ENCODE assay signal across 21 cellular contexts in genomic region chr17:63533433-63534077, GRCh38. TPM values are rescaled to one million over a fixed set of nuclear protein-coding genes. Genes with fewer than 3 reads are reported as not detected.
"Had no signal": no experiment of that assay in that cellular context is flagged by ENCODE, and none has a peak within 500 bp of the region (broad histone marks: within the 10 kb centered on the region; RNA-seq: fewer than 3 reads in every experiment).

No MANE protein-coding gene starts in this region.

- H3K9me3 ChIP-seq: ascending aorta, breast epithelium, ovary, right lobe of liver, suprapubic skin had no signal

- ATAC-seq: activated naive CD8-positive, alpha-beta T cell treated with anti-CD3 and anti-CD28 coated beads, Interleukin-2, amount 50 U/mL, for 24 hours; foreskin keratinocyte; right lobe of liver had no signal

- H3K4me1 ChIP-seq: foreskin keratinocyte, right lobe of liver had no signal

- DNase-seq: activated CD4-positive, CD25-positive, alpha-beta regulatory T cell treated with anti-CD3 and anti-CD28 coated beads, Interleukin-2, amount 50 U/mL, for 72 hours; activated naive CD4-positive, alpha-beta T cell; activated naive CD8-positive, alpha-beta T cell treated with anti-CD3 and anti-CD28 coated beads, Interleukin-2, amount 50 U/mL, for 24 hours; activated T-cell treated with anti-CD3 and anti-CD28 coated beads for 4 hours; cerebellar nuclear complex; effector memory CD4-positive, alpha-beta T cell; foreskin keratinocyte; glutamatergic neuron; immature natural killer cell; nephron progenitor cell; ovary; trophoblast cell had no signal

- H3K36me3 ChIP-seq: ascending aorta, breast epithelium, ovary, right lobe of liver, suprapubic skin had no signal

- H3K27ac ChIP-seq: ascending aorta, breast epithelium, foreskin keratinocyte, ovary, right lobe of liver, suprapubic skin had no signal

- H3K27me3 ChIP-seq: ovary had no signal

- H3K4me3 ChIP-seq: ascending aorta, breast epithelium, ovary, right lobe of liver, smooth muscle cell, suprapubic skin had no signal

RNA-seq across cellular contexts. Expression of gene KCNH6, which starts 10.4 kb away (rescaled TPM):
- total RNA-seq: activated CD8-positive, alpha-beta memory T cell treated with anti-CD3 and anti-CD28 coated beads for 36 hours; ascending aorta; breast epithelium; foreskin keratinocyte; mesenteric fat pad; pulmonary artery endothelial cell; right lobe of liver; smooth muscle cell; suprapubic skin; T-helper 2 cell treated with Interferon-gamma antibody and Interleukin-4, amounts not matched to agents 100 ng/mL and 5 ng/mL, for 36 hours had no signal
- polyA plus RNA-seq: foreskin keratinocyte, immature natural killer cell, ovary, smooth muscle cell had no signal
